In the genomic region with DNA sequence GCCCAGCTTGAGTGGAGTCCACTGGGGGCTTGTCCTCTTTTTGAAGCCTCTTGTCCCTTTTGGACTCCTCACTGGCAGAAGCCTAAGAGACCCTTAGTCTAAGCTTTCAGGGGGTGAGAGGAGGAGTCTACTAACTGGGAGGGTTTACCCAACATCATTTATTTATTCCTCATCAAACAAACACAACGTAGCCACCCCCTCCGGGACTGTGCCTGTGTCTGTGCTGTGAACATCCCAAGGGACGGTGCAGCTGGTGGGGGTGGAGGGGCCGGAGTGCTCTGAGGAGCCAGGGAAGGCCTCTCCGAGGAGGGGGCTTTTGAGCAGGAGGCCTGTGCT, we compare ENCODE assay signal across 18 cellular contexts. TPM values are rescaled to one million over a fixed set of nuclear protein-coding genes. Genes with fewer than 3 reads are reported as not detected.
DNase-seq lines count a peak whose midpoint lies in the region; ATAC-seq and TF ChIP-seq lines count a peak whose summit lies in the region.
"Had no signal": no experiment of that assay in that cellular context is flagged by ENCODE, and none has a peak within 500 bp of the region (broad histone marks: within the 10 kb centered on the region; RNA-seq: fewer than 3 reads in every experiment).

No MANE protein-coding gene starts in this region.

- in situ Hi-C loops in GM13976 (cut with MboI; ENCODE audit: low sequenced_read_pairs, unreplicated experiment): no loop called here

- H3K4me1 ChIP-seq in upper lobe of left lung: peaks cover 25 to 32% (median 27%) of the 10 kb centered on the region in 4 donors

- no peak overlapping the region for H3K4me3 ChIP-seq in upper lobe of left lung
- H3K4me3 ChIP-seq: testis had no signal

- POLR2A ChIA-PET in activated CD4-positive, alpha-beta T cell treated with anti-CD3 and anti-CD28 coated beads, Interleukin-2, amount 10 ng/mL, durations not matched to agents 7 days and 5 days (lab: Charles Lee): no interaction called here

- TF ChIP-seq POLR2A in upper lobe of left lung (IDR thresholded peaks at IDR 0.05): no peak

- ATAC-seq in Right ventricle myocardium superior (ENCODE audit: poor library complexity): no peak
- no peak for ATAC-seq in Right ventricle myocardium inferior
- ATAC-seq in central memory CD8-positive, alpha-beta T cell (replicated peaks; ENCODE audit: extremely low read depth, poor library complexity, severe bottlenecking): no peak
- ATAC-seq in memory B cell (ENCODE audit: low read depth): no peak
- no peak for ATAC-seq in upper lobe of left lung (ENCODE audit: low FRiP score in 2 of 2)
- no peak for ATAC-seq in HG03175 (IDR thresholded peaks at IDR 0.05; ENCODE audit: unreplicated experiment)

- H3K9me3 ChIP-seq in upper lobe of left lung: no peaks in the 10 kb centered on the region
- H3K9me3 ChIP-seq: testis had no signal

- H3K27ac ChIP-seq in upper lobe of left lung: peak overlapping the region in 3 of 4 donors; percentile 38 to 69 (median 60)
- H3K27ac ChIP-seq: testis had no signal

- TF ChIP-seq EP300 in upper lobe of left lung (IDR thresholded peaks at IDR 0.05): no peak

- H3K4me3 Mint-ChIP-seq in central memory CD8-positive, alpha-beta T cell: no peak overlapping the region
- peak overlapping the region; percentile 14 for H3K4me3 Mint-ChIP-seq in memory B cell
- H3K4me3 Mint-ChIP-seq in activated CD4-positive, alpha-beta T cell treated with anti-CD3 and anti-CD28 coated beads, Interleukin-2, amount 10 ng/mL, durations not matched to agents 7 days and 5 days: no peak overlapping the region
- H3K4me3 Mint-ChIP-seq: activated CD4-positive, alpha-beta T cell treated with anti-CD3 and anti-CD28 coated beads for 36 hours had no signal

- TF ChIP-seq CTCF in upper lobe of left lung (IDR thresholded peaks at IDR 0.05): no peak
- TF ChIP-seq CTCF in GM13976 (IDR thresholded peaks at IDR 0.05; ENCODE audit: borderline replicate concordance, control extremely low read depth, extremely low read depth, insufficient read depth, missing control alignments): no peak

- H3K36me3 Mint-ChIP-seq in central memory CD8-positive, alpha-beta T cell (ENCODE audit: insufficient read depth): peaks cover 3% of the 10 kb centered on the region
- no peaks in the 10 kb centered on the region for H3K36me3 Mint-ChIP-seq in memory B cell
- no peaks in the 10 kb centered on the region for H3K36me3 Mint-ChIP-seq in activated CD4-positive, alpha-beta T cell treated with anti-CD3 and anti-CD28 coated beads, Interleukin-2, amount 10 ng/mL, durations not matched to agents 7 days and 5 days (ENCODE audit: low read depth)

- H3K9me3 Mint-ChIP-seq in central memory CD8-positive, alpha-beta T cell: no peaks in the 10 kb centered on the region
- H3K9me3 Mint-ChIP-seq in memory B cell: no peaks in the 10 kb centered on the region
- no peaks in the 10 kb centered on the region for H3K9me3 Mint-ChIP-seq in activated CD4-positive, alpha-beta T cell treated with anti-CD3 and anti-CD28 coated beads, Interleukin-2, amount 10 ng/mL, durations not matched to agents 7 days and 5 days
- H3K9me3 Mint-ChIP-seq: activated T-cell treated with anti-CD3 and anti-CD28 coated beads, Interleukin-2, amount 50 U/mL, for 72 hours had no signal

- CTCF ChIA-PET in activated CD4-positive, alpha-beta T cell treated with anti-CD3 and anti-CD28 coated beads, Interleukin-2, amount 10 ng/mL, durations not matched to agents 7 days and 5 days (lab: Charles Lee): interaction anchor here (0.5 to 8.9 kb wide), 14 partner anchors 13 to 272 kb away, joined by 3 to 106 read pairs (median 5); no protein-coding TSS in a partner anchor

- 65 to 90% methylated on average over 5 of the region's 5 CpGs for WGBS in upper lobe of left lung, 2 donors

- no peaks in the 10 kb centered on the region for H3K36me3 ChIP-seq in upper lobe of left lung

- DNase-seq in Right ventricle myocardium superior (peak; percentile 40), Right ventricle myocardium inferior (ENCODE audit: missing footprints) (no peak), memory B cell (ENCODE audit: low spot score in 2 of 2) (no peak), upper lobe of left lung (no peak), GM13976 (ENCODE audit: low spot score) (no peak)
- no peak for DNase-seq in central memory CD8-positive, alpha-beta T cell (ENCODE audit: low spot score in 2 of 2)
- no peak for DNase-seq in activated CD4-positive, alpha-beta T cell treated with anti-CD3 and anti-CD28 coated beads, Interleukin-2, amount 10 ng/mL, durations not matched to agents 7 days and 5 days
- DNase-seq: anterior cingulate cortex; DMS 273 treated with DMSO at 0.1 percent for 48 hours; effector CD8-positive, alpha-beta T cell; head of caudate nucleus; NCI-H1092 treated with DMSO at 0.1 percent for 48 hours; NCI-H2227 treated with DMSO at 0.1 percent for 48 hours; small intestine; testis had no signal

- peaks cover 29% of the 10 kb centered on the region for H3K4me1 Mint-ChIP-seq in central memory CD8-positive, alpha-beta T cell
- peaks cover 21% of the 10 kb centered on the region for H3K4me1 Mint-ChIP-seq in memory B cell
- H3K4me1 Mint-ChIP-seq in activated CD4-positive, alpha-beta T cell treated with anti-CD3 and anti-CD28 coated beads, Interleukin-2, amount 10 ng/mL, durations not matched to agents 7 days and 5 days: peaks cover 34% of the 10 kb centered on the region

- H3K27me3 Mint-ChIP-seq in central memory CD8-positive, alpha-beta T cell: no peaks in the 10 kb centered on the region
- peaks cover 5% of the 10 kb centered on the region for H3K27me3 Mint-ChIP-seq in memory B cell
- H3K27me3 Mint-ChIP-seq in activated CD4-positive, alpha-beta T cell treated with anti-CD3 and anti-CD28 coated beads, Interleukin-2, amount 10 ng/mL, durations not matched to agents 7 days and 5 days: peaks cover 9% of the 10 kb centered on the region

- no peaks in the 10 kb centered on the region for H3K27me3 ChIP-seq in upper lobe of left lung
- H3K27me3 ChIP-seq: testis had no signal

- intact Hi-C loops in Right ventricle myocardium superior (cut with DNase I): no loop called here
- intact Hi-C loops in Right ventricle myocardium inferior (cut with DNase I): no loop called here

- H3K27ac Mint-ChIP-seq in central memory CD8-positive, alpha-beta T cell (ENCODE audit: low read depth): peak overlapping the region; percentile 52
- H3K27ac Mint-ChIP-seq in memory B cell: no peak overlapping the region
- no peak overlapping the region for H3K27ac Mint-ChIP-seq in activated CD4-positive, alpha-beta T cell treated with anti-CD3 and anti-CD28 coated beads, Interleukin-2, amount 10 ng/mL, durations not matched to agents 7 days and 5 days

RNA-seq across cellular contexts. Expression of a gene that starts 42.7 kb away (rescaled TPM):
- total RNA-seq in Right ventricle myocardium superior (6.1 TPM), Right ventricle myocardium inferior (6.3 TPM), upper lobe of left lung (10 to 100 TPM in 5 of 6 donors, 1 to 10 TPM in 1; 8.5 to 24.3 (median 16.7) TPM)
- 10 to 100 TPM; 30.6 to 36.2 TPM for total RNA-seq in activated CD4-positive, alpha-beta T cell treated with anti-CD3 and anti-CD28 coated beads, Interleukin-2, amount 10 ng/mL, durations not matched to agents 7 days and 5 days
